ENCODE assay signal across 23 cellular contexts in the genomic region with DNA sequence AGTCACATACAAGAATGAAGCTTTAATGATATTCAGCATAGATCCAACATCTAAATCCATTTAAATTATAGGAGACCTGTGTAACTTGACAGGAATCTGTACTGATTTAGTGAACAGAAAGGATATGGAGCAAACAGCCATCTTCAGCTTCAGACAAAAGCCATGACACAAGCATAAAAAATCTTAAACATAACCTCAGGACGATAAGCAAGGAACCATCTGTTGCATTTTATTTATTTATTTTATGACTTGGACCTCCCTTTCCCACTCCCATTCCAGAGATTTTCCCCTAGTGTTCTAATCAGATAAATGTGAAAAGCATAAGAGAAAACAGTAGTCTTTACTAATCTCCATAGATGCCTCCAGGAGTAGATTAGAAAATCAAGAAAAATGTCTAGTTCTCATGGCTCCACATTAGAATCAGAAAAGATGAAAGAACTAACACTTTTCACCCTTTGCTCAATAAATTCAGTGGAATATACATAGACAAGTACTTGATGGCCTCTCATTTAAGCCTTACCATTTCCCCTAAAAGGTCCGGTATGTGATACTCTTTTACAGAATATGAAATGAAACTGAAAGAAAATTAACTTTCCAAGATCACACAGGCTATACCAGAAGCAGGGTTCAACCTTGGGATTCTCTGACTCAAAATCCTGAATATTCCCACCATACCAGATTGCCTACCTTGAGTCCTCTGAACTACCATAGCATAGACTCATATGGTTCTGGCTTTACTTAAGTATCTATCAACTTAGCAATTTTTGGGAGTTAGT. TPM values are rescaled to one million over a fixed set of nuclear protein-coding genes. Genes with fewer than 3 reads are reported as not detected.
DNase-seq lines count a peak whose midpoint lies in the region; ATAC-seq, FAIRE-seq and TF ChIP-seq lines count a peak whose summit lies in the region.
"Had no signal": no experiment of that assay in that cellular context is flagged by ENCODE, and none has a peak within 500 bp of the region (broad histone marks: within the 10 kb centered on the region; RNA-seq: fewer than 3 reads in every experiment).

No MANE protein-coding gene starts in this region.

- H3K4me1 ChIP-seq in ACC112 (ENCODE audit: control insufficient read depth, insufficient read depth, low read length, unreplicated experiment), result peaks cover 10% of the 10 kb centered on the region
- H3K4me1 ChIP-seq in HEK293 (ENCODE audit: control insufficient read depth, insufficient read depth, low read length), result peaks cover 13% of the 10 kb centered on the region
- H3K4me1 ChIP-seq in astrocyte (ENCODE audit: insufficient read depth, low read length), result peaks cover 15% of the 10 kb centered on the region
- H3K4me1 ChIP-seq in A673 (ENCODE audit: insufficient read depth, low read length, poor library complexity, severe bottlenecking), result no peaks in the 10 kb centered on the region
- no peaks in the 10 kb centered on the region for H3K4me1 ChIP-seq in thyroid gland

- ATAC-seq in GM18520 (IDR thresholded peaks at IDR 0.05; ENCODE audit: unreplicated experiment), result no peak
- ATAC-seq: stimulated activated effector memory CD8-positive, alpha-beta T cell treated with anti-CD3 and anti-CD28 coated beads, Interleukin-12 subunit alpha, Interleukin-12 subunit beta, amount 100 ng/mL, for 72 hours had no signal

- DNase-seq in astrocyte (ENCODE audit: low read depth) (peak; percentile 91), fibroblast of villous mesenchyme (ENCODE audit: low read depth) (peak; percentile 91), A673 (ENCODE audit: low spot score) (no peak), SKM-1 (lab: John Stamatoyannopoulos, UW; ENCODE audit: unreplicated experiment) (no peak), thyroid gland (no peak)
- DNase-seq: activated B cell treated with CpG ODN at 0.5 μM for 24 hours; activated CD8-positive, alpha-beta memory T cell treated with anti-CD3 and anti-CD28 coated beads, Interleukin-2, amount 50 U/mL, for 48 hours; activated naive CD4-positive, alpha-beta T cell treated with anti-CD3 and anti-CD28 coated beads, Interleukin-2, amount 10 ng/mL, durations not matched to agents 7 days and 5 days; H7; hypothalamus; Karpas-422; NCI-H1694; NCI-H510A; retina had no signal

- peak; percentile 73 for FAIRE-seq in astrocyte (lab: Jason Lieb, UNC)
- FAIRE-seq: A204.1 had no signal

- H3K79me2 ChIP-seq in ACC112 (ENCODE audit: control insufficient read depth, insufficient read depth, low read length, unreplicated experiment) (peaks cover 19% of the 10 kb centered on the region), astrocyte (ENCODE audit: insufficient read depth, low read length) (peaks cover 53% of the 10 kb centered on the region)

- peak overlapping the region; percentile 74 for H3K4me2 ChIP-seq in astrocyte (ENCODE audit: low read length)

- H4K20me1 ChIP-seq in astrocyte (ENCODE audit: insufficient read depth, low read length), result no peaks in the 10 kb centered on the region

- no peak for TF ChIP-seq CTCF in HEK293 (tag by site-specific recombination; IDR thresholded peaks at IDR 0.05)
- TF ChIP-seq CTCF in astrocyte (IDR thresholded peaks at IDR 0.05; ENCODE audit: insufficient read depth, low read depth, low read length), result no peak
- TF ChIP-seq CTCF in fibroblast of villous mesenchyme (IDR thresholded peaks at IDR 0.05; ENCODE audit: insufficient read depth, low read depth, low read length), result no peak
- no peak for TF ChIP-seq CTCF in A673 (conservative IDR thresholded peaks at IDR 0.05; ENCODE audit: low read depth, low read length)
- TF ChIP-seq CTCF in thyroid gland (IDR thresholded peaks at IDR 0.05), result no peak

- intact Hi-C loops in A673 (cut with micrococcal nuclease; ENCODE audit: unreplicated experiment), result no loop called here
- intact Hi-C loops in thyroid gland (cut with DNase I), result no loop called here

- H3K27me3 ChIP-seq in ACC112 (ENCODE audit: insufficient read depth, low read length), result no peaks in the 10 kb centered on the region
- H3K27me3 ChIP-seq in astrocyte (ENCODE audit: insufficient read depth, low read length), result no peaks in the 10 kb centered on the region
- H3K27me3 ChIP-seq in A673 (replicated peaks; ENCODE audit: insufficient read depth, low read depth, low read length, poor library complexity), result no peaks in the 10 kb centered on the region
- no peaks in the 10 kb centered on the region for H3K27me3 ChIP-seq in thyroid gland

- peak overlapping the region; percentile 59 for H3K9ac ChIP-seq in astrocyte (ENCODE audit: low read length)

- peak overlapping the region; percentile 75 for H3K27ac Mint-ChIP-seq in astrocyte (ENCODE audit: unreplicated experiment)
- H3K27ac Mint-ChIP-seq: activated B cell treated with CpG ODN at 0.5 μM for 24 hours; activated naive CD4-positive, alpha-beta T cell treated with anti-CD3 and anti-CD28 coated beads, Interleukin-2, amount 10 ng/mL, durations not matched to agents 7 days and 5 days; stimulated activated effector memory CD8-positive, alpha-beta T cell treated with anti-CD3 and anti-CD28 coated beads, Interleukin-12 subunit alpha, Interleukin-12 subunit beta, amount 100 ng/mL, for 72 hours; type B pancreatic cell had no signal

- CTCF ChIA-PET in HEK293 (lab: Yijun Ruan, JAX) (interaction anchor here (0.9 kb wide), 1 partner anchor 144 kb away, joined by 3 read pairs; no protein-coding TSS in a partner anchor), A673 (lab: Charles Lee) (no interaction called here)

- H3K36me3 Mint-ChIP-seq in astrocyte (ENCODE audit: low read depth, unreplicated experiment), result no peaks in the 10 kb centered on the region
- H3K36me3 Mint-ChIP-seq: activated naive CD4-positive, alpha-beta T cell treated with anti-CD3 and anti-CD28 coated beads, Interleukin-2, amount 10 ng/mL, durations not matched to agents 7 days and 5 days; stimulated activated effector memory CD8-positive, alpha-beta T cell treated with anti-CD3 and anti-CD28 coated beads, Interleukin-12 subunit alpha, Interleukin-12 subunit beta, amount 100 ng/mL, for 72 hours; type B pancreatic cell had no signal

- H2AFZ ChIP-seq in ACC112 (ENCODE audit: low read length, unreplicated experiment) (peak overlapping the region; percentile 72), astrocyte (ENCODE audit: low read depth, low read length) (no peak overlapping the region)

- POLR2A ChIA-PET in HEK293 (lab: Yijun Ruan, JAX) (no interaction called here), A673 (lab: Charles Lee; ENCODE audit: low non-redundant PET) (no interaction called here)

- H3K27ac ChIP-seq in ACC112 (ENCODE audit: low read depth, low read length) (peak overlapping the region; percentile 46), HEK293 (ENCODE audit: extremely low read depth, low read depth, low read length) (no peak overlapping the region), astrocyte (ENCODE audit: low read depth, low read length) (peak overlapping the region; percentile 85), A673 (ENCODE audit: low read depth, low read length, poor library complexity, severe bottlenecking) (no peak overlapping the region), thyroid gland (no peak overlapping the region)
- H3K27ac ChIP-seq: epithelial cell of prostate had no signal

- WGBS in thyroid gland, 2 donors, result 82 to 85% methylated on average over 2 of the region's 2 CpGs

- H3K27me3 Mint-ChIP-seq in astrocyte (ENCODE audit: low read depth, unreplicated experiment), result no peaks in the 10 kb centered on the region
- H3K27me3 Mint-ChIP-seq: activated B cell treated with CpG ODN at 0.5 μM for 24 hours; activated naive CD4-positive, alpha-beta T cell treated with anti-CD3 and anti-CD28 coated beads, Interleukin-2, amount 10 ng/mL, durations not matched to agents 7 days and 5 days; central memory CD8-positive, alpha-beta T cell; type B pancreatic cell had no signal

- no peak for TF ChIP-seq POLR2A in thyroid gland (IDR thresholded peaks at IDR 0.05)

- H3K36me3 ChIP-seq in ACC112 (ENCODE audit: insufficient read depth, low read length) (no peaks in the 10 kb centered on the region), HEK293 (ENCODE audit: control insufficient read depth in 2 of 2, insufficient read depth in 1 of 2, low read length in 2 of 2) (no peaks in the 10 kb centered on the region), astrocyte (ENCODE audit: insufficient read depth, low read length) (no peaks in the 10 kb centered on the region), A673 (ENCODE audit: insufficient read depth, low read length, poor library complexity, severe bottlenecking) (no peaks in the 10 kb centered on the region), thyroid gland (no peaks in the 10 kb centered on the region)

- no peaks in the 10 kb centered on the region for H3K9me3 Mint-ChIP-seq in astrocyte (ENCODE audit: unreplicated experiment)
- H3K9me3 Mint-ChIP-seq: activated B cell treated with CpG ODN at 0.5 μM for 24 hours; activated naive CD4-positive, alpha-beta T cell treated with anti-CD3 and anti-CD28 coated beads, Interleukin-2, amount 10 ng/mL, durations not matched to agents 7 days and 5 days; central memory CD8-positive, alpha-beta T cell; nephron; stimulated activated effector memory CD8-positive, alpha-beta T cell treated with anti-CD3 and anti-CD28 coated beads, Interleukin-12 subunit alpha, Interleukin-12 subunit beta, amount 100 ng/mL, for 72 hours; type B pancreatic cell had no signal

- H3K4me3 ChIP-seq in ACC112 (ENCODE audit: low read depth, low read length) (peak overlapping the region; percentile 69), HEK293 (ENCODE audit: low read depth, low read length) (no peak overlapping the region), astrocyte (ENCODE audit: insufficient read depth, low read depth, low read length) (peak overlapping the region; percentile 19), fibroblast of villous mesenchyme (ENCODE audit: low read depth, low read length) (peak overlapping the region; percentile 1), A673 (ENCODE audit: low read depth, low read length, poor library complexity, severe bottlenecking) (no peak overlapping the region), thyroid gland (replicated peaks in 1 of 3) (no peak overlapping the region)

- no peaks in the 10 kb centered on the region for H3K9me3 ChIP-seq in HEK293 (ENCODE audit: control insufficient read depth, insufficient read depth, low read depth, low read length)
- H3K9me3 ChIP-seq in astrocyte (ENCODE audit: insufficient read depth, low read depth, low read length), result no peaks in the 10 kb centered on the region
- H3K9me3 ChIP-seq in A673 (ENCODE audit: low read depth, low read length, poor library complexity, severe bottlenecking), result no peaks in the 10 kb centered on the region
- H3K9me3 ChIP-seq in thyroid gland, result no peaks in the 10 kb centered on the region

- no peak overlapping the region for H3K4me3 Mint-ChIP-seq in astrocyte (ENCODE audit: unreplicated experiment)
- H3K4me3 Mint-ChIP-seq: activated B cell treated with CpG ODN at 0.5 μM for 24 hours; activated naive CD4-positive, alpha-beta T cell treated with anti-CD3 and anti-CD28 coated beads, Interleukin-2, amount 10 ng/mL, durations not matched to agents 7 days and 5 days; central memory CD8-positive, alpha-beta T cell; nephron; stimulated activated effector memory CD8-positive, alpha-beta T cell treated with anti-CD3 and anti-CD28 coated beads, Interleukin-12 subunit alpha, Interleukin-12 subunit beta, amount 100 ng/mL, for 72 hours; type B pancreatic cell had no signal

- BruUV-seq in A673 (replicated peaks; lab: Mats Ljungman, UMichigan), result no TSS peak

- H3K4me1 Mint-ChIP-seq in astrocyte (ENCODE audit: low read depth, unreplicated experiment), result peaks cover 16% of the 10 kb centered on the region
- H3K4me1 Mint-ChIP-seq: activated B cell treated with CpG ODN at 0.5 μM for 24 hours; activated naive CD4-positive, alpha-beta T cell treated with anti-CD3 and anti-CD28 coated beads, Interleukin-2, amount 10 ng/mL, durations not matched to agents 7 days and 5 days; central memory CD8-positive, alpha-beta T cell; stimulated activated effector memory CD8-positive, alpha-beta T cell treated with anti-CD3 and anti-CD28 coated beads, Interleukin-12 subunit alpha, Interleukin-12 subunit beta, amount 100 ng/mL, for 72 hours had no signal

RNA-seq across cellular contexts. Expression of gene CACNA2D1, which starts 15.2 kb away (rescaled TPM):
- total RNA-seq in astrocyte, result 53.4 and 65.4 TPM in 2 replicates
- total RNA-seq in fibroblast of villous mesenchyme, result 63.5 and 63.8 TPM in 2 replicates
- 47.7 and 49.1 TPM in 2 replicates for total RNA-seq in A673 (2021)
- 100 to 1,000 TPM in 1 of 4 donors, 10 to 100 TPM in 3; 34.4 to 128 (median 67.9) TPM for total RNA-seq in thyroid gland
- total RNA-seq: activated B cell treated with CpG ODN at 0.5 μM for 24 hours had no signal

Comparison
In these comparisons a context has a peak if more than half of its experiments do, and no peak if none do; other contexts are left out.
1. H3K27ac ChIP-seq: peak in ACC112 (single experiment) and astrocyte (single experiment); none in HEK293 (single experiment), A673 (single experiment) and thyroid gland (0 of 3).
2. H3K4me3 ChIP-seq: peak in ACC112 (single experiment), astrocyte (single experiment) and fibroblast of villous mesenchyme (single experiment); none in HEK293 (single experiment), A673 (single experiment) and thyroid gland (0 of 3).
3. DNase-seq: peak in astrocyte (single experiment) and fibroblast of villous mesenchyme (single experiment); none in A673 (single experiment), SKM-1 (single experiment) and thyroid gland (0 of 2).